ENCODE assay signal across 15 cellular contexts in genomic region chr2:88197732-88198131, GRCh38.
"Had no signal": no experiment of that assay in that cellular context is flagged by ENCODE, and none has a peak within 500 bp of the region (broad histone marks: within the 10 kb centered on the region; RNA-seq: fewer than 3 reads in every experiment).

No MANE protein-coding gene starts in this region.

- H3K4me3 Mint-ChIP-seq: naive thymus-derived CD4-positive, alpha-beta T cell; nephron progenitor cell had no signal

- H3K4me3 ChIP-seq: gastrocnemius medialis, heart right ventricle had no signal

- H3K27ac ChIP-seq: gastrocnemius medialis, heart right ventricle had no signal

- H3K4me1 ChIP-seq: gastrocnemius medialis had no signal

- DNase-seq: cortex of kidney; effector memory CD4-positive, alpha-beta T cell; gastrocnemius medialis; heart right ventricle; hypothalamus; kidney glomerular epithelial cell; mammary epithelial cell; naive thymus-derived CD4-positive, alpha-beta T cell; nephron progenitor cell; small intestine; stimulated activated CD4-positive, alpha-beta T cell treated with anti-CD3 and anti-CD28 coated beads, Interleukin-12 subunit alpha, Interleukin-12 subunit beta, amount 100 ng/mL, for 4 hours; stimulated activated naive CD4-positive, alpha-beta T cell treated with Interleukin-2 at 50 U/mL for 16 hours; trophoblast cell had no signal

- H3K36me3 ChIP-seq: gastrocnemius medialis, heart right ventricle had no signal

- FAIRE-seq: endometrium, islet of Langerhans, small intestine had no signal

- H3K27ac Mint-ChIP-seq: nephron progenitor cell had no signal

- H3K9me3 ChIP-seq: gastrocnemius medialis had no signal

- ATAC-seq: gastrocnemius medialis; heart right ventricle; naive thymus-derived CD4-positive, alpha-beta T cell had no signal
